In genomic region chr12:7144414-7145120, GRCh38 we compare ENCODE assay signal across 8 cellular contexts. TPM values are rescaled to one million over a fixed set of nuclear protein-coding genes. Genes with fewer than 3 reads are reported as not detected.
DNase-seq lines count a peak whose midpoint lies in the region; ATAC-seq and TF ChIP-seq lines count a peak whose summit lies in the region.

No MANE protein-coding gene starts in this region.

- intact Hi-C loops in Panc1 (cut with micrococcal nuclease; ENCODE audit: unreplicated experiment), result loop anchor here (5.0 kb wide), 2 partner anchors 43 to 493 kb away; partner anchors contain the start of gene PEX5

- no peaks in the 10 kb centered on the region; the same call in 1 of the 2 replicates for H4K20me1 ChIP-seq in GM23338 (replicated peaks; ENCODE audit: insufficient read depth)

- no peaks in the 10 kb centered on the region for H3K79me2 ChIP-seq in GM23338 (replicated peaks; ENCODE audit: insufficient read depth)

- TF ChIP-seq CTCF in GM23338 (conservative IDR thresholded peaks at IDR 0.05; ENCODE audit: low read depth in 2 of 2) (peak; percentile 64 to 72), Panc1 (IDR thresholded peaks at IDR 0.05) (peak; percentile 72), nephron progenitor cell (IDR thresholded peaks at IDR 0.05) (peak; percentile 48)

- TF ChIP-seq POLR2A in erythroblast (IDR thresholded peaks at IDR 0.05; ENCODE audit: low read length), result no peak

- H3K27ac ChIP-seq in GM23338 (ENCODE audit: low read depth) (no peak overlapping the region), Panc1 (ENCODE audit: low read length) (no peak overlapping the region)

- BruUV-seq in Panc1 (replicated peaks; lab: Mats Ljungman, UMichigan), result no TSS peak

- H3K9me2 ChIP-seq in GM23338 (ENCODE audit: insufficient read depth), result no peaks in the 10 kb centered on the region

- no peak overlapping the region for H3K4me2 ChIP-seq in GM23338

- ATAC-seq in GM23338 (peak; percentile 15; the same call in 1 of the 3 replicates), Panc1 (peak; percentile 62; the same call in 1 of the 2 replicates), HG03571 (IDR thresholded peaks at IDR 0.05; ENCODE audit: unreplicated experiment) (no peak), HG02938 (IDR thresholded peaks at IDR 0.05; ENCODE audit: unreplicated experiment) (no peak)

- H3K27me3 ChIP-seq in GM23338 (ENCODE audit: insufficient read depth), result no peaks in the 10 kb centered on the region
- no peaks in the 10 kb centered on the region for H3K27me3 ChIP-seq in Panc1 (ENCODE audit: control insufficient read depth, insufficient read depth, low read length)

- H2AFZ ChIP-seq in GM23338, result no peak overlapping the region

- no peaks in the 10 kb centered on the region for H3K9me3 ChIP-seq in Panc1 (ENCODE audit: control insufficient read depth, insufficient read depth, low read depth, low read length)

- peaks cover 16% of the 10 kb centered on the region for H3K36me3 Mint-ChIP-seq in GM23338 (ENCODE audit: low read depth)
- H3K36me3 Mint-ChIP-seq in nephron progenitor cell (ENCODE audit: low read depth), result peaks cover 65% of the 10 kb centered on the region

- peak; percentile 38 to 43 for DNase-seq in AML-193 (lab: John Stamatoyannopoulos, UW)
- peak; percentile 57 for DNase-seq in GM23338 (ENCODE audit: low spot score)
- no peak for DNase-seq in Panc1 (ENCODE audit: low read depth, low spot score)
- peak; percentile 54 to 70 for DNase-seq in erythroblast (lab: John Stamatoyannopoulos, UW)
- no peak for DNase-seq in nephron progenitor cell
- no peak for DNase-seq in middle frontal gyrus (ENCODE audit: extremely low spot score, low spot score)

- H3K4me1 Mint-ChIP-seq in GM23338 (no peaks in the 10 kb centered on the region), nephron progenitor cell (no peaks in the 10 kb centered on the region)

- H3K9me3 Mint-ChIP-seq in GM23338, result no peaks in the 10 kb centered on the region; the same call in 2 of the 3 replicates
- H3K9me3 Mint-ChIP-seq in nephron progenitor cell, result no peaks in the 10 kb centered on the region

- no peak overlapping the region for H3K4me3 Mint-ChIP-seq in GM23338
- H3K4me3 Mint-ChIP-seq in nephron progenitor cell, result no peak overlapping the region

- H3K36me3 ChIP-seq in GM23338 (ENCODE audit: insufficient read depth) (no peaks in the 10 kb centered on the region; the same call in 1 of the 2 replicates), Panc1 (ENCODE audit: control insufficient read depth, insufficient read depth, low read length) (no peaks in the 10 kb centered on the region)

- in situ Hi-C loops in Panc1 (cut with HindIII; ENCODE audit: low pct_unique_long_range_greater_than_20kb, low sequenced_read_pairs), result no loop called here

- peaks cover 4% of the 10 kb centered on the region for H3K27me3 Mint-ChIP-seq in GM23338 (ENCODE audit: insufficient read depth, low read depth, poor library complexity)
- H3K27me3 Mint-ChIP-seq in nephron progenitor cell (ENCODE audit: low read depth, poor library complexity), result no peaks in the 10 kb centered on the region

- no peak overlapping the region for H3K4me3 ChIP-seq in GM23338
- H3K4me3 ChIP-seq in Panc1 (ENCODE audit: low read depth in 2 of 2, low read length in 2 of 2), result no peak overlapping the region

- CTCF ChIA-PET in Panc1 (lab: Charles Lee), result interaction anchor here (1.1 to 1.4 kb wide), 2 partner anchors 20 to 28 kb away, joined by 4 read pairs; no protein-coding TSS in a partner anchor

- H3K27ac Mint-ChIP-seq in GM23338 (no peak overlapping the region), nephron progenitor cell (no peak overlapping the region)

- POLR2A ChIA-PET in Panc1 (lab: Charles Lee), result no interaction called here

- no peaks in the 10 kb centered on the region for H3F3A ChIP-seq in GM23338 (replicated peaks; ENCODE audit: low read depth)

- H3K4me1 ChIP-seq in GM23338 (ENCODE audit: insufficient read depth), result no peaks in the 10 kb centered on the region
- no peaks in the 10 kb centered on the region for H3K4me1 ChIP-seq in Panc1 (ENCODE audit: control insufficient read depth, insufficient read depth, low read length)

TF ChIP-seq in GM23338, 12 proteins besides CTCF, POLR2A, EP300 and RAD21 (continues in another document):
- no peak for TF ChIP-seq JUNB (IDR thresholded peaks at IDR 0.05; ENCODE audit: unreplicated experiment)
- TF ChIP-seq ZNF331 (CRISPR knock-in tag; IDR thresholded peaks at IDR 0.05; ENCODE audit: low read depth), result no peak
- no peak for TF ChIP-seq ZNF462 (CRISPR knock-in tag; IDR thresholded peaks at IDR 0.05)
- TF ChIP-seq ZNF114 (CRISPR knock-in tag; IDR thresholded peaks at IDR 0.05), result no peak

RNA-seq across cellular contexts. Expression of gene CLSTN3, which starts 14.4 kb away (rescaled TPM):
- total RNA-seq in GM23338 (2014; rRNA removed; shearing (Covaris generic)), result 27.9 and 46.9 TPM in 2 replicates
- 5.0 and 5.8 TPM in 2 replicates for polyA plus RNA-seq in GM23338 (2016; fragmentation: Nextera tagmentation; extraction: Ambion mirVana)
- 5.9 TPM for total RNA-seq in Panc1 (2021; ENCODE audit: unreplicated experiment)
- polyA plus RNA-seq in Panc1 (2012; ENCODE audit: insufficient read length), result 13.7 TPM

RNA-seq across cellular contexts. Expression of gene RBP5, which starts 15.9 kb away (rescaled TPM):
- total RNA-seq in GM23338 (2014; rRNA removed; shearing (Covaris generic)), result 3.0 TPM in 1 of 2 replicates, not detected in the other
- polyA plus RNA-seq in GM23338 (2016; fragmentation: Nextera tagmentation; extraction: Ambion mirVana), result 0.73 and 1.2 TPM in 2 replicates
- total RNA-seq in Panc1 (2021; ENCODE audit: unreplicated experiment), result not detected
- 1.3 TPM for polyA plus RNA-seq in Panc1 (2012; ENCODE audit: insufficient read length)

RNA-seq across cellular contexts. Expression of gene C1RL, which starts 35.6 kb away (rescaled TPM):
- 8.8 and 10.0 TPM in 2 replicates for total RNA-seq in GM23338 (2014; rRNA removed; shearing (Covaris generic))
- 7.3 and 9.1 TPM in 2 replicates for polyA plus RNA-seq in GM23338 (2016; fragmentation: Nextera tagmentation; extraction: Ambion mirVana)
- 10.7 TPM for total RNA-seq in Panc1 (2021; ENCODE audit: unreplicated experiment)
- 6.9 TPM for polyA plus RNA-seq in Panc1 (2012; ENCODE audit: insufficient read length)

RNA-seq across cellular contexts. Expression of gene PEX5, which starts 44.9 kb away (rescaled TPM):
- total RNA-seq in GM23338 (2014; rRNA removed; shearing (Covaris generic)), result 58.8 and 72.0 TPM in 2 replicates
- 7.4 and 7.5 TPM in 2 replicates for polyA plus RNA-seq in GM23338 (2016; fragmentation: Nextera tagmentation; extraction: Ambion mirVana)
- total RNA-seq in Panc1 (2021; ENCODE audit: unreplicated experiment), result 26.9 TPM
- 24.8 TPM for polyA plus RNA-seq in Panc1 (2012; ENCODE audit: insufficient read length)

RNA-seq across cellular contexts. Expression of gene C1R, which starts 52.3 kb away (rescaled TPM):
- 6.1 and 8.8 TPM in 2 replicates for total RNA-seq in GM23338 (2014; rRNA removed; shearing (Covaris generic))
- 5.9 and 6.4 TPM in 2 replicates for polyA plus RNA-seq in GM23338 (2016; fragmentation: Nextera tagmentation; extraction: Ambion mirVana)
- 1.3 TPM for total RNA-seq in Panc1 (2021; ENCODE audit: unreplicated experiment)
- 1.8 TPM for polyA plus RNA-seq in Panc1 (2012; ENCODE audit: insufficient read length)

Comparison
In these comparisons a context has a peak if more than half of its experiments do, and no peak if none do; other contexts are left out.
1. DNase-seq: peak in AML-193 (2 of 2), GM23338 (single experiment) and erythroblast (2 of 2); none in Panc1 (single experiment), nephron progenitor cell (single experiment) and middle frontal gyrus (single experiment).
2. ATAC-seq: peak in GM23338 (single experiment) and Panc1 (single experiment); none in HG03571 (single experiment) and HG02938 (single experiment).
3. Peak in every context shown above with its lines, with median percentiles within 50 percentile points of each other: CTCF ChIP-seq.